Comparison of ENCODE assay signal across 20 cellular contexts in the genomic region with DNA sequence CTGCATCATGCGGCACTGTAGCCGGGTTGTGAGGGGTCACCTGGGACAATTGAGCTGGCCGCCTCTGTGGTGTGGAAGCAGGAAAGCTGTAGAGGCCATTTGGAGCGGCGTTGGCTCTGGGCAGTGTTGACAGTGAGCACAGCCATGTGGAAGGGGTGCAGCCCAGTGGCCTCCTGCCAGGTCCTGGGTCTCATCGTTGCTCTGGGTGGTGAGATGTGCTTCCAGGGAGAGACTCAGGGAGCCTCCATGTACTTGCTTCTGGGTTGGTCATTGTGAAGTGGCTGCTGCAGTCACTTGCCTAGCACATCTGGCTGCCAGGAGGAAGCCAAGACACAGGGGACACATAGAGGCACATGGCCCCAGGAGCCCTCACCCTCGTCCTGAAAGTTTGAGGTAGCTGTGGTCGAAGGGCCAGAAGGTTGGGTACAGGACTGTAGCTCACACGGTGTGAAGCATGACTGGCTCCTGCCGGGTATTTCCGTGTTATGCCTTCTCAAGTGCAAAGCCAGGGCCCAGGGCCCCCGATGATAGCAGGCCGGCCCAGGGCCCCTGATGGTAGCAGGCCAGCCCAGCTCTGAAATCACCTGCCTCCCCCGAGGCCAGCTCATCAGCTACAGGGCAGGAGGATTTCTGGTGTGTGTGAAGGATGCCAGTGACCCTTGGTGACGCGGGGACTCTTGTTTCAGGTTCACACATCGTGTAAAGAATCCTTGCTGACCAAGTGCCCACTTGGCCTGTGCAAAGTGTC.
DNase-seq lines count a peak whose midpoint lies in the region; ATAC-seq and TF ChIP-seq lines count a peak whose summit lies in the region.
"Had no signal": no experiment of that assay in that cellular context is flagged by ENCODE, and none has a peak within 500 bp of the region (broad histone marks: within the 10 kb centered on the region; RNA-seq: fewer than 3 reads in every experiment).

No MANE protein-coding gene starts in this region.

- TF ChIP-seq CTCF in chondrocyte (IDR thresholded peaks at IDR 0.05) = no peak
- TF ChIP-seq CTCF in tibial artery (IDR thresholded peaks at IDR 0.05) = no peak

- no peaks in the 10 kb centered on the region for H3K27me3 Mint-ChIP-seq in activated T-cell treated with anti-CD3 and anti-CD28 coated beads, Interleukin-2, amount 50 U/mL, for 24 hours
- no peaks in the 10 kb centered on the region for H3K27me3 Mint-ChIP-seq in activated T-cell treated with anti-CD3 and anti-CD28 coated beads, Interleukin-2, amount 50 U/mL, for 4 hours (ENCODE audit: low read depth)
- no peaks in the 10 kb centered on the region for H3K27me3 Mint-ChIP-seq in chondrocyte (ENCODE audit: low read depth)
- no peaks in the 10 kb centered on the region for H3K27me3 Mint-ChIP-seq in naive thymus-derived CD4-positive, alpha-beta T cell
- H3K27me3 Mint-ChIP-seq: stimulated activated naive CD8-positive, alpha-beta T cell treated with anti-CD3 and anti-CD28 coated beads, Interleukin-15, Interleukin-2, amounts not matched to agents 100 ng/mL and 50 ng/mL, for 24 hours had no signal

- H3K9me3 ChIP-seq in naive thymus-derived CD4-positive, alpha-beta T cell (ENCODE audit: control insufficient read depth in 2 of 3, low read length in 3 of 3) = no peaks in the 10 kb centered on the region
- no peaks in the 10 kb centered on the region for H3K9me3 ChIP-seq in tibial artery
- H3K9me3 ChIP-seq: BLaER1 treated with 17β-estradiol and CSF1 and Interleukin-3, amounts not matched to agents 10 nM and 100 nM had no signal

- H3K4me1 ChIP-seq in naive thymus-derived CD4-positive, alpha-beta T cell (ENCODE audit: control insufficient read depth in 2 of 2, insufficient read depth in 2 of 2, low read length in 2 of 2) = no peaks in the 10 kb centered on the region
- H3K4me1 ChIP-seq in tibial artery = peaks cover 0 to 6% (median 0%) of the 10 kb centered on the region in 4 donors

- no peak overlapping the region for H3K27ac ChIP-seq in naive thymus-derived CD4-positive, alpha-beta T cell (ENCODE audit: low read depth, low read length)
- no peak overlapping the region for H3K27ac ChIP-seq in tibial artery

- CTCF ChIA-PET in naive thymus-derived CD4-positive, alpha-beta T cell (lab: Charles Lee) = interaction anchor here (0.7 to 18.1 kb wide), 3 partner anchors 17 to 147 kb away, joined by 4 to 379 read pairs (median 156); no protein-coding TSS in a partner anchor

- peaks cover 8 to 76% (median 28%) of the 10 kb centered on the region in 3 experiments for H3K36me3 ChIP-seq in naive thymus-derived CD4-positive, alpha-beta T cell (ENCODE audit: control insufficient read depth in 2 of 3, insufficient read depth in 3 of 3, low read length in 3 of 3)
- H3K36me3 ChIP-seq in tibial artery = peaks cover 41 to 71% (median 57%) of the 10 kb centered on the region in 3 donors

- H3K4me3 ChIP-seq in naive thymus-derived CD4-positive, alpha-beta T cell (ENCODE audit: low read length) = no peak overlapping the region
- no peak overlapping the region for H3K4me3 ChIP-seq in tibial artery
- H3K4me3 ChIP-seq: BLaER1 treated with 17β-estradiol and CSF1 and Interleukin-3, amounts not matched to agents 10 nM and 100 nM had no signal

- H3K27ac Mint-ChIP-seq in activated T-cell treated with anti-CD3 and anti-CD28 coated beads, Interleukin-2, amount 50 U/mL, for 24 hours = peak overlapping the region; percentile 37
- peak overlapping the region; percentile 51 for H3K27ac Mint-ChIP-seq in chondrocyte (ENCODE audit: unreplicated experiment)
- H3K27ac Mint-ChIP-seq in naive thymus-derived CD4-positive, alpha-beta T cell = peak overlapping the region in 5 of 9 donors; percentile 14 to 90 (median 79)
- H3K27ac Mint-ChIP-seq: activated T-helper 1 cell treated with anti-CD3 and anti-CD28 coated beads, Interleukin-12 subunit alpha, Interleukin-12 subunit beta, Interleukin-2, Interleukin-4 antibody, amounts not matched to agents 30 ng/mL and 10 ng/mL and 1 ng/mL, durations not matched to agents 14 hours and 24 hours and 36 hours; stimulated activated naive CD8-positive, alpha-beta T cell treated with anti-CD3 and anti-CD28 coated beads, Interleukin-15, Interleukin-2, amounts not matched to agents 100 ng/mL and 50 ng/mL, for 24 hours had no signal

- no peaks in the 10 kb centered on the region for H3K9me3 Mint-ChIP-seq in activated T-cell treated with anti-CD3 and anti-CD28 coated beads, Interleukin-2, amount 50 U/mL, for 24 hours
- no peaks in the 10 kb centered on the region for H3K9me3 Mint-ChIP-seq in activated T-cell treated with anti-CD3 and anti-CD28 coated beads, Interleukin-2, amount 50 U/mL, for 4 hours
- H3K9me3 Mint-ChIP-seq in chondrocyte (ENCODE audit: low read depth) = no peaks in the 10 kb centered on the region
- no peaks in the 10 kb centered on the region for H3K9me3 Mint-ChIP-seq in naive thymus-derived CD4-positive, alpha-beta T cell
- H3K9me3 Mint-ChIP-seq: activated T-helper 1 cell treated with anti-CD3 and anti-CD28 coated beads, Interleukin-12 subunit alpha, Interleukin-12 subunit beta, Interleukin-2, Interleukin-4 antibody, amounts not matched to agents 30 ng/mL and 10 ng/mL and 1 ng/mL, durations not matched to agents 14 hours and 24 hours and 36 hours; stimulated activated naive CD8-positive, alpha-beta T cell treated with anti-CD3 and anti-CD28 coated beads, Interleukin-15, Interleukin-2, amounts not matched to agents 100 ng/mL and 50 ng/mL, for 24 hours had no signal

- DNase-seq in activated T-cell treated with anti-CD3 and anti-CD28 coated beads, Interleukin-2, amount 50 U/mL, for 24 hours = no peak
- no peak for DNase-seq in activated T-cell treated with anti-CD3 and anti-CD28 coated beads, Interleukin-2, amount 50 U/mL, for 4 hours
- DNase-seq in chondrocyte (ENCODE audit: low spot score) (no peak), tibial artery (peak; percentile 9 to 62), occipital lobe (lab: John Stamatoyannopoulos, UW) (no peak)
- no peak for DNase-seq in naive thymus-derived CD4-positive, alpha-beta T cell
- DNase-seq: activated CD4-positive, alpha-beta T cell treated with anti-CD3 and anti-CD28 coated beads, Interleukin-2, amount 50 U/mL, for 48 hours; amniotic stem cell; erythroblast; foreskin melanocyte; NCI-H1105 treated with DMSO at 0.1 percent for 48 hours; NCI-H2107; NCI-H526; nucleus accumbens; stimulated activated CD4-positive, alpha-beta T cell treated with anti-CD3 and anti-CD28 coated beads, Interleukin-2, amount 100 ng/mL, for 24 hours had no signal

- H3K36me3 Mint-ChIP-seq in activated T-cell treated with anti-CD3 and anti-CD28 coated beads, Interleukin-2, amount 50 U/mL, for 24 hours (ENCODE audit: low read depth) = peaks cover 79% of the 10 kb centered on the region
- H3K36me3 Mint-ChIP-seq in activated T-cell treated with anti-CD3 and anti-CD28 coated beads, Interleukin-2, amount 50 U/mL, for 4 hours (ENCODE audit: insufficient read depth) = peaks cover 26% of the 10 kb centered on the region
- H3K36me3 Mint-ChIP-seq in chondrocyte (ENCODE audit: low read depth) = peaks cover 24% of the 10 kb centered on the region
- peaks cover 13 to 54% (median 19%) of the 10 kb centered on the region in 5 donors for H3K36me3 Mint-ChIP-seq in naive thymus-derived CD4-positive, alpha-beta T cell

- H3K27me3 ChIP-seq in naive thymus-derived CD4-positive, alpha-beta T cell (ENCODE audit: control insufficient read depth in 2 of 2, insufficient read depth in 2 of 2, low read length in 2 of 2) = no peaks in the 10 kb centered on the region
- H3K27me3 ChIP-seq in tibial artery = no peaks in the 10 kb centered on the region
- H3K27me3 ChIP-seq: BLaER1 treated with 17β-estradiol and CSF1 and Interleukin-3, amounts not matched to agents 10 nM and 100 nM had no signal

- intact Hi-C loops in naive thymus-derived CD4-positive, alpha-beta T cell (cut with micrococcal nuclease) = no loop called here
- intact Hi-C loops in tibial artery (cut with DNase I; ENCODE audit: low total_unique reads) = no loop called here

- no peak for ATAC-seq in activated T-cell treated with anti-CD3 and anti-CD28 coated beads, Interleukin-2, amount 50 U/mL, for 4 hours
- ATAC-seq in naive thymus-derived CD4-positive, alpha-beta T cell = no peak
- ATAC-seq in HG02840 (IDR thresholded peaks at IDR 0.05; ENCODE audit: low FRiP score, unreplicated experiment) = no peak
- no peak for ATAC-seq in HG03175 (IDR thresholded peaks at IDR 0.05; ENCODE audit: unreplicated experiment)

- POLR2A ChIA-PET in naive thymus-derived CD4-positive, alpha-beta T cell (lab: Charles Lee) = interaction anchor here (12.9 kb wide), 1 partner anchor 13 kb away, joined by 127 read pairs; no protein-coding TSS in a partner anchor

- H3K4me1 Mint-ChIP-seq in activated T-cell treated with anti-CD3 and anti-CD28 coated beads, Interleukin-2, amount 50 U/mL, for 24 hours (ENCODE audit: low read depth) = peaks cover 7% of the 10 kb centered on the region
- H3K4me1 Mint-ChIP-seq in activated T-cell treated with anti-CD3 and anti-CD28 coated beads, Interleukin-2, amount 50 U/mL, for 4 hours (ENCODE audit: low read depth) = peaks cover 14% of the 10 kb centered on the region
- H3K4me1 Mint-ChIP-seq in chondrocyte (ENCODE audit: low read depth) = peaks cover 3% of the 10 kb centered on the region
- peaks cover 5 to 36% (median 27%) of the 10 kb centered on the region in 7 donors for H3K4me1 Mint-ChIP-seq in naive thymus-derived CD4-positive, alpha-beta T cell

- H3K4me3 Mint-ChIP-seq in activated T-cell treated with anti-CD3 and anti-CD28 coated beads, Interleukin-2, amount 50 U/mL, for 24 hours = no peak overlapping the region
- no peak overlapping the region for H3K4me3 Mint-ChIP-seq in activated T-cell treated with anti-CD3 and anti-CD28 coated beads, Interleukin-2, amount 50 U/mL, for 4 hours
- H3K4me3 Mint-ChIP-seq in chondrocyte (ENCODE audit: unreplicated experiment) = no peak overlapping the region
- no peak overlapping the region for H3K4me3 Mint-ChIP-seq in naive thymus-derived CD4-positive, alpha-beta T cell
- H3K4me3 Mint-ChIP-seq: activated T-helper 1 cell treated with anti-CD3 and anti-CD28 coated beads, Interleukin-12 subunit alpha, Interleukin-12 subunit beta, Interleukin-2, Interleukin-4 antibody, amounts not matched to agents 30 ng/mL and 10 ng/mL and 1 ng/mL, durations not matched to agents 14 hours and 24 hours and 36 hours; stimulated activated naive CD8-positive, alpha-beta T cell treated with anti-CD3 and anti-CD28 coated beads, Interleukin-15, Interleukin-2, amounts not matched to agents 100 ng/mL and 50 ng/mL, for 24 hours had no signal

Comparison
In these comparisons a context has a peak if more than half of its experiments do, and no peak if none do; other contexts are left out.
1. DNase-seq: peak in tibial artery (2 of 2); none in activated T-cell treated with anti-CD3 and anti-CD28 coated beads, Interleukin-2, amount 50 U/mL, for 24 hours (single experiment), activated T-cell treated with anti-CD3 and anti-CD28 coated beads, Interleukin-2, amount 50 U/mL, for 4 hours (single experiment), chondrocyte (single experiment), naive thymus-derived CD4-positive, alpha-beta T cell (0 of 9) and occipital lobe (single experiment).
2. Peak in every context shown above with its lines, with median percentiles within 50 percentile points of each other: H3K27ac Mint-ChIP-seq.